ENCODE assay signal across 9 cellular contexts in the genomic region with DNA sequence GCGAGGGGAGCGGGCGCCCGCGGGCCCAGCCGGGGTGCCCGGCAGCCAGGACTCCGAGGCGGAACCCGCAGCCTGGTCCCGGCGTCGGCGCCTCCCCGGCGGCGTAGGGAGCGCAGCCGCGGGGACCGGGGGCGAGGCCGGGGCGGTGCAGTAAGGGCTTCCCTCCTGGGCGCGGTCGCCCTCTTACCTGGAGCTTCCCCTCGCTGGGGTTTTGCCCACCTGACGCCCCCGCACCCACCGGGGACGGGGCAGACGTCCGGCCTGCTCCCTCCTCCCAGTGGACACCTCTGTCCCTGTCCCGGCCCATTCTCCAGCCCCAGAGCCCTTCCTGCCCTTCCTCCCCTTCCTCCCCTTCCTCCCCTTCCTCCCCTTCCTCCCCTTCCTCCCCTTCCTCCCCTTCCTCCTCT. TPM values are rescaled to one million over a fixed set of nuclear protein-coding genes. Genes with fewer than 3 reads are reported as not detected.
DNase-seq lines count a peak whose midpoint lies in the region; ATAC-seq and TF ChIP-seq lines count a peak whose summit lies in the region.
"Had no signal": no experiment of that assay in that cellular context is flagged by ENCODE, and none has a peak within 500 bp of the region (broad histone marks: within the 10 kb centered on the region; RNA-seq: fewer than 3 reads in every experiment).

No MANE protein-coding gene starts in this region.

- ATAC-seq in CD4-positive, CD25-positive, alpha-beta regulatory T cell (ENCODE audit: low read depth in 2 of 2): peak; percentile 34 to 41
- peak; percentile 36 for ATAC-seq in GM19351 (IDR thresholded peaks at IDR 0.05; ENCODE audit: unreplicated experiment)
- peak; percentile 23 for ATAC-seq in HG03354 (IDR thresholded peaks at IDR 0.05; ENCODE audit: poor library complexity, severe bottlenecking, unreplicated experiment)

- H3K4me2 ChIP-seq in osteoblast (ENCODE audit: insufficient read depth, low read length): peak overlapping the region; percentile 92

- intact Hi-C loops in activated CD4-positive, alpha-beta T cell treated with anti-CD3 and anti-CD28 coated beads, Interleukin-2, amount 10 ng/mL, durations not matched to agents 24 days and 14 days (cut with micrococcal nuclease): loop anchor here (2.0 kb wide), 4 partner anchors 30 to 476 kb away; a partner anchor contains a TSS

- WGBS in esophagus, 2 donors: 0 to 1% methylated on average over 14 to 35 of the region's 35 CpGs

- no peak for TF ChIP-seq CTCF in osteoblast (IDR thresholded peaks at IDR 0.05; ENCODE audit: extremely low read depth, low read depth, low read length)

- peak overlapping the region; percentile 94 to 100 (median 97) for H3K4me3 Mint-ChIP-seq in CD4-positive, CD25-positive, alpha-beta regulatory T cell
- H3K4me3 Mint-ChIP-seq in activated CD4-positive, alpha-beta T cell treated with anti-CD3 and anti-CD28 coated beads, Interleukin-2, amount 10 ng/mL, durations not matched to agents 24 days and 14 days: peak overlapping the region; percentile 97

- H2AFZ ChIP-seq in osteoblast (ENCODE audit: low read length): peak overlapping the region; percentile 82

- H3K36me3 ChIP-seq in CD4-positive, CD25-positive, alpha-beta regulatory T cell (ENCODE audit: control insufficient read depth, insufficient read depth, low read length): peaks cover 4% of the 10 kb centered on the region
- H3K36me3 ChIP-seq in esophagus (ENCODE audit: control insufficient read depth in 2 of 2, insufficient read depth in 2 of 2, low read length in 1 of 2) (peaks cover 0 to 2% of the 10 kb centered on the region in 2 donors), osteoblast (ENCODE audit: insufficient read depth, low read length) (peaks cover 16% of the 10 kb centered on the region)

- no peaks in the 10 kb centered on the region for H3K36me3 Mint-ChIP-seq in CD4-positive, CD25-positive, alpha-beta regulatory T cell
- peaks cover 25% of the 10 kb centered on the region for H3K36me3 Mint-ChIP-seq in activated CD4-positive, alpha-beta T cell treated with anti-CD3 and anti-CD28 coated beads, Interleukin-2, amount 10 ng/mL, durations not matched to agents 24 days and 14 days (ENCODE audit: low read depth)

- DNase-seq in CD4-positive, CD25-positive, alpha-beta regulatory T cell: peak in 1 of 3 donors; percentile 34
- peak; percentile 89 for DNase-seq in activated CD4-positive, alpha-beta T cell treated with anti-CD3 and anti-CD28 coated beads, Interleukin-2, amount 10 ng/mL, durations not matched to agents 24 days and 14 days
- DNase-seq in osteoblast (ENCODE audit: insufficient read length, low spot score, missing footprints) (peak; percentile 88), islet precursor cell (no peak), COR-L47 (lab: John Stamatoyannopoulos, UW) (no peak)

- no peaks in the 10 kb centered on the region for H3K27me3 ChIP-seq in CD4-positive, CD25-positive, alpha-beta regulatory T cell (ENCODE audit: control insufficient read depth, insufficient read depth, low read length)
- H3K27me3 ChIP-seq in esophagus (ENCODE audit: control insufficient read depth in 1 of 2, insufficient read depth in 2 of 2, low read length in 2 of 2) (no peaks in the 10 kb centered on the region), osteoblast (ENCODE audit: insufficient read depth, low read length) (no peaks in the 10 kb centered on the region)

- peaks cover 33% of the 10 kb centered on the region for H3K4me1 ChIP-seq in CD4-positive, CD25-positive, alpha-beta regulatory T cell (ENCODE audit: control insufficient read depth, insufficient read depth, low read length, poor library complexity, severe bottlenecking)
- peaks cover 0 to 6% of the 10 kb centered on the region in 2 donors for H3K4me1 ChIP-seq in esophagus (ENCODE audit: control insufficient read depth in 2 of 2, insufficient read depth in 2 of 2, low read length in 1 of 2)
- H3K4me1 ChIP-seq in osteoblast (ENCODE audit: insufficient read depth, low read length): peaks cover 62% of the 10 kb centered on the region

- peak overlapping the region; percentile 75 for H3K4me3 ChIP-seq in CD4-positive, CD25-positive, alpha-beta regulatory T cell (ENCODE audit: low read depth, low read length)
- H3K4me3 ChIP-seq in esophagus (ENCODE audit: low read depth in 1 of 2, low read length in 2 of 2): peak overlapping the region; percentile 89 to 90
- peak overlapping the region; percentile 98 for H3K4me3 ChIP-seq in osteoblast (ENCODE audit: insufficient read depth, low read length)

- peaks cover 5% of the 10 kb centered on the region for H3K27me3 Mint-ChIP-seq in CD4-positive, CD25-positive, alpha-beta regulatory T cell
- H3K27me3 Mint-ChIP-seq in activated CD4-positive, alpha-beta T cell treated with anti-CD3 and anti-CD28 coated beads, Interleukin-2, amount 10 ng/mL, durations not matched to agents 24 days and 14 days: no peaks in the 10 kb centered on the region

- peaks cover 47% of the 10 kb centered on the region for H3K79me2 ChIP-seq in osteoblast (ENCODE audit: insufficient read depth, low read length)

- peaks cover 7 to 47% (median 24%) of the 10 kb centered on the region in 4 donors for H3K4me1 Mint-ChIP-seq in CD4-positive, CD25-positive, alpha-beta regulatory T cell
- H3K4me1 Mint-ChIP-seq in activated CD4-positive, alpha-beta T cell treated with anti-CD3 and anti-CD28 coated beads, Interleukin-2, amount 10 ng/mL, durations not matched to agents 24 days and 14 days: peaks cover 41% of the 10 kb centered on the region

- H3K9me3 Mint-ChIP-seq in CD4-positive, CD25-positive, alpha-beta regulatory T cell: no peaks in the 10 kb centered on the region
- no peaks in the 10 kb centered on the region for H3K9me3 Mint-ChIP-seq in activated CD4-positive, alpha-beta T cell treated with anti-CD3 and anti-CD28 coated beads, Interleukin-2, amount 10 ng/mL, durations not matched to agents 24 days and 14 days

- H4K20me1 ChIP-seq in osteoblast (ENCODE audit: insufficient read depth, low read length): peaks cover 33% of the 10 kb centered on the region

- H3K27ac ChIP-seq in CD4-positive, CD25-positive, alpha-beta regulatory T cell (ENCODE audit: insufficient read depth, low read length, poor library complexity, severe bottlenecking): peak overlapping the region; percentile 82
- H3K27ac ChIP-seq in esophagus (ENCODE audit: low read depth in 2 of 2, low read length in 1 of 2) (peak overlapping the region; percentile 100), osteoblast (ENCODE audit: low read depth, low read length) (peak overlapping the region; percentile 95)

- peak overlapping the region in 1 of 3 donors; percentile 76 for H3K27ac Mint-ChIP-seq in CD4-positive, CD25-positive, alpha-beta regulatory T cell
- peak overlapping the region; percentile 100 for H3K27ac Mint-ChIP-seq in activated CD4-positive, alpha-beta T cell treated with anti-CD3 and anti-CD28 coated beads, Interleukin-2, amount 10 ng/mL, durations not matched to agents 24 days and 14 days

- no peaks in the 10 kb centered on the region for H3K9me3 ChIP-seq in CD4-positive, CD25-positive, alpha-beta regulatory T cell (ENCODE audit: control insufficient read depth in 2 of 2, low read length in 2 of 2)
- H3K9me3 ChIP-seq in esophagus (ENCODE audit: control insufficient read depth in 2 of 2, insufficient read depth in 1 of 2, low read depth in 1 of 2, low read length in 1 of 2) (no peaks in the 10 kb centered on the region), osteoblast (ENCODE audit: low read depth, low read length) (no peaks in the 10 kb centered on the region)

RNA-seq across cellular contexts. Expression of a gene that starts 0.4 kb away (rescaled TPM):
- total RNA-seq in CD4-positive, CD25-positive, alpha-beta regulatory T cell: 41.4 TPM
- polyA plus RNA-seq in CD4-positive, CD25-positive, alpha-beta regulatory T cell: 10 to 100 TPM; 50.0 to 64.0 (median 56.3) TPM
- 286 and 305 TPM in 2 replicates for total RNA-seq in activated CD4-positive, alpha-beta T cell treated with anti-CD3 and anti-CD28 coated beads, Interleukin-2, amount 10 ng/mL, durations not matched to agents 24 days and 14 days
- polyA plus RNA-seq in esophagus: 1,000 to 10,000 TPM in 1 of 2 donors, 100 to 1,000 TPM in 1; 299 to 1,124 TPM
- total RNA-seq in osteoblast: 307 and 321 TPM in 2 replicates

RNA-seq across cellular contexts. Expression of a gene that starts 30.5 kb away (rescaled TPM):
- total RNA-seq in CD4-positive, CD25-positive, alpha-beta regulatory T cell: not detected
- polyA plus RNA-seq in CD4-positive, CD25-positive, alpha-beta regulatory T cell: under 1 TPM in 1 of 4 donors, not detected in 3; 0.24 TPM
- total RNA-seq in activated CD4-positive, alpha-beta T cell treated with anti-CD3 and anti-CD28 coated beads, Interleukin-2, amount 10 ng/mL, durations not matched to agents 24 days and 14 days: 0.23 TPM in 1 of 2 replicates, not detected in the other
- polyA plus RNA-seq in esophagus: under 1 TPM; 0.28 to 0.45 TPM
- under 0.01 TPM in 1 of 2 replicates, not detected in the other for total RNA-seq in osteoblast
- total RNA-seq: SK-MEL-5 had no signal

RNA-seq across cellular contexts. Expression of a gene that starts 58.6 kb away (rescaled TPM):
- 2.0 TPM for total RNA-seq in CD4-positive, CD25-positive, alpha-beta regulatory T cell
- 1 to 10 TPM; 2.8 to 8.8 (median 4.9) TPM for polyA plus RNA-seq in CD4-positive, CD25-positive, alpha-beta regulatory T cell
- total RNA-seq in activated CD4-positive, alpha-beta T cell treated with anti-CD3 and anti-CD28 coated beads, Interleukin-2, amount 10 ng/mL, durations not matched to agents 24 days and 14 days: 49.9 and 51.6 TPM in 2 replicates
- 10 to 100 TPM; 14.0 to 23.6 TPM for polyA plus RNA-seq in esophagus
- total RNA-seq in osteoblast: 2.5 and 3.5 TPM in 2 replicates

Comparison
In these comparisons a context has a peak if more than half of its experiments do, and no peak if none do; other contexts are left out.
1. DNase-seq: peak in activated CD4-positive, alpha-beta T cell treated with anti-CD3 and anti-CD28 coated beads, Interleukin-2, amount 10 ng/mL, durations not matched to agents 24 days and 14 days (single experiment) and osteoblast (single experiment); none in islet precursor cell (single experiment) and COR-L47 (single experiment).
2. RNA of a gene that starts 58.6 kb away (total RNA-seq): 49.9 to 51.6 TPM in activated CD4-positive, alpha-beta T cell treated with anti-CD3 and anti-CD28 coated beads, Interleukin-2, amount 10 ng/mL, durations not matched to agents 24 days and 14 days; 2.5 to 3.5 TPM in osteoblast and 2.0 TPM in CD4-positive, CD25-positive, alpha-beta regulatory T cell (single experiment); every median in the first group is over 10 times any median in the second.
3. Peak in every context shown above with its lines, with median percentiles within 50 percentile points of each other: ATAC-seq, H3K27ac ChIP-seq and H3K4me3 ChIP-seq.